ENCODE assay signal across 8 cellular contexts in the genomic region with DNA sequence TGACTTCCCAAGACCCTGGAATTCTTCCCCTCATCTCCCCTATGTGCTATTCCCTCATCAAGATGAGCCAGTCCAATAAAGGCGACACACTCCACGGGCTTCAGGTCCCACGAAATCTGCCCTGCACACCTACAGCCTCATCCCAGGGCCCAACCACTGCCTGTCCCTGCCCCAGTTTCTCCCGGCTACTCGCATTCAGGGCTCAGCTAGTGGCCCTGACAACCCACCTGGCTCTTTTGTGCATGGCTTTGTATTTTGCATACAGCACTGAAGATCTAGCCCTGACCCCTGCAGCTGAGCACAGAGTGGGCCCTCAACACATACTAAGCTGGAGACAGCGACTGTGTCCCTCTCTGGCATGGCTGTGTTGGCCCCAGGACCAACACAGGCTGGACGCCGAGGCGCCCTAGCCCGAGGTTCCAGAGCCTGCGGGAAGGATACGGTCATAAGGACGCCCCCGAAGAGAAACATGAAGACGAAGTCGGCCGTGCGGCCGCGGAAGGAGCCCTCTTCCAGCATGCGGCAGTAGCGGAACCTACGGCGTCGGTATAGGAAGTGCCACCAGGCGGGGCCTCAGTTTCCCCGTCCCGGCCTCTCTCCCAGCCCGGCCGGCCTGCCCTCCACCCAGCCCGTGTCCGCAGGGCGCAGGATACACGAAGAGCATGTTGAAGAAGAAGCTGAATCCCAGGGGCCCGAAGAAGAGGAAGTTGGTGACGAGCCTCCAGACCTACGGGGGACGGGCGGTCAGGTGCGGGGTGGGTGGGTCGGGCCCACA. TPM values are rescaled to one million over a fixed set of nuclear protein-coding genes. Genes with fewer than 3 reads are reported as not detected.
DNase-seq lines count a peak whose midpoint lies in the region; ATAC-seq and TF ChIP-seq lines count a peak whose summit lies in the region.

No MANE protein-coding gene starts in this region.

- intact Hi-C loops in CD4-positive, alpha-beta T cell (cut with DNase I, micrococcal nuclease): loop anchor here (2.0 to 5.0 kb wide), 3 partner anchors 51 to 719 kb away; partner anchors contain the start of genes SMARCB1 (in 2 of the 2), GUCD1 (in 1 of the 2) and SNRPD3 (in 1 of the 2)
- intact Hi-C loops in right cardiac atrium (cut with DNase I): no loop called here
- intact Hi-C loops in stomach (cut with DNase I; ENCODE audit: low total_unique reads): no loop called here

- H3K36me3 Mint-ChIP-seq in CD4-positive, alpha-beta T cell (ENCODE audit: low read depth): peaks cover 5% of the 10 kb centered on the region

- no peaks in the 10 kb centered on the region for H3K4me1 ChIP-seq in RWPE2 (ENCODE audit: insufficient read depth, poor library complexity, severe bottlenecking)
- peaks cover 4% of the 10 kb centered on the region for H3K4me1 ChIP-seq in right cardiac atrium (ENCODE audit: control insufficient read depth, insufficient read depth, low read length)
- peaks cover 29 to 67% (median 56%) of the 10 kb centered on the region in 4 donors for H3K4me1 ChIP-seq in stomach

- no peak overlapping the region for H3K27ac ChIP-seq in CD4-positive, alpha-beta T cell (ENCODE audit: low read depth, low read length)
- no peak overlapping the region for H3K27ac ChIP-seq in RWPE2 (ENCODE audit: poor library complexity, severe bottlenecking)
- H3K27ac ChIP-seq in right cardiac atrium (ENCODE audit: low read length): no peak overlapping the region
- peak overlapping the region in 4 of 5 donors; percentile 44 to 67 (median 54) for H3K27ac ChIP-seq in stomach

- POLR2A ChIA-PET in CD4-positive, alpha-beta T cell (lab: Charles Lee): interaction anchor here (0.9 kb wide), 1 partner anchor 19 kb away, joined by 6 read pairs; the partner anchor contains the start of gene SLC2A11

- ATAC-seq in CD4-positive, alpha-beta T cell (ENCODE audit: poor library complexity): no peak
- ATAC-seq in GM21526 (IDR thresholded peaks at IDR 0.05; ENCODE audit: low FRiP score, unreplicated experiment) (peak; percentile 1), RWPE2 (ENCODE audit: low read depth) (no peak), right cardiac atrium (no peak), GM19455 (IDR thresholded peaks at IDR 0.05; ENCODE audit: unreplicated experiment) (no peak)

- H3K9me3 Mint-ChIP-seq in CD4-positive, alpha-beta T cell: no peaks in the 10 kb centered on the region

- no peaks in the 10 kb centered on the region for H3K27me3 Mint-ChIP-seq in CD4-positive, alpha-beta T cell

- no peak for TF ChIP-seq POLR2A in stomach (IDR thresholded peaks at IDR 0.05)

- CTCF ChIA-PET in CD4-positive, alpha-beta T cell (lab: Charles Lee): no interaction called here

- WGBS in right cardiac atrium: 36% methylated on average over 41 of the region's 41 CpGs
- WGBS in stomach, 5 donors: 15 to 27% (median 21%) methylated on average over 24 to 41 of the region's 41 CpGs

- H3K4me3 Mint-ChIP-seq in CD4-positive, alpha-beta T cell: peak overlapping the region; percentile 91

- H3K4me3 ChIP-seq in RWPE2 (ENCODE audit: severe bottlenecking) (peak overlapping the region; percentile 45), right cardiac atrium (ENCODE audit: low read length) (peak overlapping the region; percentile 6), stomach (peak overlapping the region; percentile 47 to 61 (median 53))

- no peak for DNase-seq in CD4-positive, alpha-beta T cell
- peak; percentile 45 for DNase-seq in RWPE2 (ENCODE audit: low spot score)
- DNase-seq in right cardiac atrium: peak in 2 of 3 donors; percentile 56 to 67
- no peak for DNase-seq in stomach
- DNase-seq in middle frontal gyrus (ENCODE audit: extremely low spot score, low spot score): no peak
- DNase-seq in GM19238 (ENCODE audit: insufficient read length, low spot score): no peak

- peak overlapping the region; percentile 52 for H3K27ac Mint-ChIP-seq in CD4-positive, alpha-beta T cell

- H3K9me3 ChIP-seq in CD4-positive, alpha-beta T cell (ENCODE audit: control insufficient read depth, low read length): no peaks in the 10 kb centered on the region
- H3K9me3 ChIP-seq in RWPE2 (ENCODE audit: severe bottlenecking): no peaks in the 10 kb centered on the region
- no peaks in the 10 kb centered on the region for H3K9me3 ChIP-seq in right cardiac atrium (ENCODE audit: control insufficient read depth, low read length)
- H3K9me3 ChIP-seq in stomach: no peaks in the 10 kb centered on the region

- TF ChIP-seq CTCF in CD4-positive, alpha-beta T cell (IDR thresholded peaks at IDR 0.05): no peak
- TF ChIP-seq CTCF in RWPE2 (IDR thresholded peaks at IDR 0.05; ENCODE audit: poor library complexity, severe bottlenecking) (no peak), stomach (IDR thresholded peaks at IDR 0.05) (no peak)

- no peaks in the 10 kb centered on the region for H3K27me3 ChIP-seq in CD4-positive, alpha-beta T cell (ENCODE audit: control insufficient read depth, insufficient read depth, low read length)
- H3K27me3 ChIP-seq in RWPE2 (ENCODE audit: insufficient read depth, poor library complexity, severe bottlenecking): no peaks in the 10 kb centered on the region
- H3K27me3 ChIP-seq in right cardiac atrium (ENCODE audit: control insufficient read depth, insufficient read depth): no peaks in the 10 kb centered on the region
- no peaks in the 10 kb centered on the region for H3K27me3 ChIP-seq in stomach

- peaks cover 19% of the 10 kb centered on the region for H3K4me1 Mint-ChIP-seq in CD4-positive, alpha-beta T cell (ENCODE audit: low read depth)

- H3K36me3 ChIP-seq in RWPE2 (ENCODE audit: low read depth): peaks cover 24% of the 10 kb centered on the region; the same call in 1 of the 2 replicates
- peaks cover 17 to 42% (median 38%) of the 10 kb centered on the region in 4 donors for H3K36me3 ChIP-seq in stomach

- no peak for TF ChIP-seq EP300 in stomach (IDR thresholded peaks at IDR 0.05)

RNA-seq across cellular contexts. Expression of gene DERL3, which starts 0.7 kb away (rescaled TPM):
- under 1 TPM; 0.66 to 0.98 TPM for total RNA-seq in CD4-positive, alpha-beta T cell
- total RNA-seq in right cardiac atrium (10 to 100 TPM in 2 of 4 donors, 1 to 10 TPM in 2; 6.1 to 11.6 (median 9.2) TPM), stomach (10 to 100 TPM in 2 of 5 donors, 1 to 10 TPM in 2, under 1 TPM in 1; 0.45 to 24.1 (median 5.2) TPM)
- polyA plus RNA-seq in right cardiac atrium (5.0 TPM), stomach (10 to 100 TPM in 1 of 3 donors, 1 to 10 TPM in 2; 6.2 to 24.5 (median 7.9) TPM)

RNA-seq across cellular contexts. Expression of gene SLC2A11, which starts 19.6 kb away (rescaled TPM):
- total RNA-seq in CD4-positive, alpha-beta T cell: 10 to 100 TPM in 1 of 2 experiments, 1 to 10 TPM in 1; 9.9 to 11.5 TPM
- 10 to 100 TPM; 12.0 to 27.2 (median 21.0) TPM for total RNA-seq in right cardiac atrium
- 23.4 TPM for polyA plus RNA-seq in right cardiac atrium
- 10 to 100 TPM in 1 of 5 donors, 1 to 10 TPM in 4; 3.2 to 10.3 (median 6.6) TPM for total RNA-seq in stomach
- polyA plus RNA-seq in stomach: 1 to 10 TPM; 5.8 to 9.1 (median 6.7) TPM

RNA-seq across cellular contexts. Expression of gene SMARCB1, which starts 51.3 kb away (rescaled TPM):
- total RNA-seq in CD4-positive, alpha-beta T cell: 10 to 100 TPM; 40.3 to 41.7 TPM
- 10 to 100 TPM; 48.8 to 55.9 (median 49.4) TPM for total RNA-seq in right cardiac atrium
- polyA plus RNA-seq in right cardiac atrium: 41.1 TPM
- total RNA-seq in stomach: 10 to 100 TPM; 13.4 to 74.6 (median 48.2) TPM
- 10 to 100 TPM; 34.0 to 44.4 (median 37.2) TPM for polyA plus RNA-seq in stomach

RNA-seq across cellular contexts. Expression of gene MIF, which starts 56.1 kb away (rescaled TPM):
- total RNA-seq in CD4-positive, alpha-beta T cell: 100 to 1,000 TPM; 213 to 226 TPM
- 100 to 1,000 TPM; 250 to 364 (median 272) TPM for total RNA-seq in right cardiac atrium
- 369 TPM for polyA plus RNA-seq in right cardiac atrium
- total RNA-seq in stomach: 100 to 1,000 TPM in 4 of 5 donors, 10 to 100 TPM in 1; 59.5 to 293 (median 214) TPM
- polyA plus RNA-seq in stomach: 100 to 1,000 TPM; 496 to 940 (median 891) TPM

Comparison
In these comparisons a context has a peak if more than half of its experiments do, and no peak if none do; other contexts are left out.
1. DNase-seq: peak in RWPE2 (single experiment) and right cardiac atrium (2 of 3); none in CD4-positive, alpha-beta T cell (0 of 10), stomach (single experiment), middle frontal gyrus (single experiment) and GM19238 (single experiment).
2. H3K27ac ChIP-seq: peak in stomach (4 of 5); none in CD4-positive, alpha-beta T cell (single experiment), RWPE2 (single experiment) and right cardiac atrium (single experiment).
3. intact Hi-C loops: an anchor here in CD4-positive, alpha-beta T cell (2.0 to 5.0 kb wide); none called in right cardiac atrium and stomach.
4. Peak in every context shown above with its lines, with median percentiles within 50 percentile points of each other: H3K4me3 ChIP-seq.